ENCODE assay signal across 1 cellular context in genomic region chr13:43023244-43023931, GRCh38.
TF ChIP-seq lines count a peak whose summit lies in the region.

Gene DNAJC15 (plus strand): TSS chr13:43023586. CDS start chr13:43023627, 41 bp downstream.

TF ChIP-seq in HepG2, 621 proteins besides CTCF, POLR2A, EP300 and RAD21 (continued from another document and continues in another):
- TF ChIP-seq ZNF253 (CRISPR knock-in tag; IDR thresholded peaks at IDR 0.05; ENCODE audit: borderline replicate concordance) (no peak), ZBTB49 (CRISPR knock-in tag; IDR thresholded peaks at IDR 0.05; ENCODE audit: borderline replicate concordance) (no peak), KAT8 (CRISPR knock-in tag; IDR thresholded peaks at IDR 0.05) (peak; percentile 88), HOXA3 (CRISPR knock-in tag; IDR thresholded peaks at IDR 0.05) (peak; percentile 89), ZNF800 (CRISPR knock-in tag; IDR thresholded peaks at IDR 0.05) (no peak), CBX5 (CRISPR knock-in tag; IDR thresholded peaks at IDR 0.05; ENCODE audit: borderline replicate concordance) (peak; percentile 83; the same call in 1 of the 2 replicates), TARDBP (CRISPR knock-in tag; IDR thresholded peaks at IDR 0.05) (peak; percentile 44; the same call in 1 of the 2 replicates), ZFP82 (CRISPR knock-in tag; IDR thresholded peaks at IDR 0.05; ENCODE audit: borderline replicate concordance) (0 out of 2 replicates have a peak, but pooled peaks have one; percentile 47), DNMT1 (CRISPR knock-in tag; IDR thresholded peaks at IDR 0.05) (peak; percentile 64; the same call in 1 of the 2 replicates), SSRP1 (CRISPR knock-in tag; IDR thresholded peaks at IDR 0.05) (no peak), ZBTB26 (CRISPR knock-in tag; IDR thresholded peaks at IDR 0.05; ENCODE audit: borderline replicate concordance) (peak; percentile 62; the same call in 1 of the 2 replicates), BCL6 (CRISPR knock-in tag; IDR thresholded peaks at IDR 0.05) (peak; percentile 22; the same call in 1 of the 2 replicates), SIN3B (IDR thresholded peaks at IDR 0.05; ENCODE audit: low read length) (no peak), NR2F1 (CRISPR knock-in tag; IDR thresholded peaks at IDR 0.05) (0 out of 4 replicates have a peak, but pooled peaks of 1 of the 2 experiments have one; percentile 20), KDM5A (IDR thresholded peaks at IDR 0.05; ENCODE audit: borderline replicate concordance, low read length) (peak; percentile 47; the same call in 1 of the 2 replicates), ZNF512B (CRISPR knock-in tag; IDR thresholded peaks at IDR 0.05; ENCODE audit: borderline replicate concordance) (peak; percentile 93; the same call in 1 of the 2 replicates), ZNF597 (CRISPR knock-in tag; IDR thresholded peaks at IDR 0.05) (no peak), ZBTB7B (CRISPR knock-in tag; IDR thresholded peaks at IDR 0.05) (peak; percentile 71), HNF1B (CRISPR knock-in tag; IDR thresholded peaks at IDR 0.05) (0 out of 2 replicates have a peak, but pooled peaks have one; percentile 32), NCOA2 (CRISPR knock-in tag; IDR thresholded peaks at IDR 0.05) (0 out of 2 replicates have a peak, but pooled peaks have one; percentile 32), TBX3 (IDR thresholded peaks at IDR 0.05; ENCODE audit: borderline replicate concordance) (0 out of 2 replicates have a peak, but pooled peaks have one; percentile 23), REL (CRISPR knock-in tag; conservative IDR thresholded peaks at IDR 0.05) (no peak), NFRKB (IDR thresholded peaks at IDR 0.05) (no peak), FIP1L1 (IDR thresholded peaks at IDR 0.05; ENCODE audit: borderline replicate concordance, insufficient read depth, low read depth, low read length) (0 out of 2 replicates have a peak, but pooled peaks have one; percentile 57), KLF12 (CRISPR knock-in tag; IDR thresholded peaks at IDR 0.05; ENCODE audit: borderline replicate concordance) (no peak), CBX1 (IDR thresholded peaks at IDR 0.05; ENCODE audit: low read depth) (no peak), U2AF2 (IDR thresholded peaks at IDR 0.05; ENCODE audit: low read depth, low read length) (no peak), ZNF207 (IDR thresholded peaks at IDR 0.05; ENCODE audit: borderline replicate concordance) (no peak), THRA (CRISPR knock-in tag; IDR thresholded peaks at IDR 0.05; ENCODE audit: borderline replicate concordance) (peak; percentile 33; the same call in 1 of the 2 replicates), ZNF850 (CRISPR knock-in tag; conservative IDR thresholded peaks at IDR 0.05) (no peak), SOX13 (IDR thresholded peaks at IDR 0.05) (no peak), SOX13 (CRISPR knock-in tag; conservative IDR thresholded peaks at IDR 0.05 in 1 of 2, IDR thresholded peaks at IDR 0.05 in 1 of 2) (peak in 1 of 2 experiments; percentile 64; a peak in 2 of 4 replicates), YY1 (IDR thresholded peaks at IDR 0.05; ENCODE audit: insufficient read depth, insufficient replicate concordance, low read depth, low read length) (peak; percentile 88), NFE2L2 (IDR thresholded peaks at IDR 0.05; ENCODE audit: low read length) (no peak), ZNF557 (CRISPR knock-in tag; IDR thresholded peaks at IDR 0.05) (no peak), STAT5B (CRISPR knock-in tag; IDR thresholded peaks at IDR 0.05) (0 out of 2 replicates have a peak, but pooled peaks have one; percentile 53), REST (IDR thresholded peaks at IDR 0.05; ENCODE audit: borderline replicate concordance in 1 of 2, low read depth in 1 of 2, low read length in 2 of 2) (peak in 1 of 2 experiments; percentile 38; a peak in 1 of 4 replicates), ZNF547 (CRISPR knock-in tag; IDR thresholded peaks at IDR 0.05) (no peak), KLF16 (CRISPR knock-in tag; IDR thresholded peaks at IDR 0.05) (0 out of 4 replicates have a peak, but pooled peaks of 1 of the 2 experiments have one; percentile 62), MAZ (IDR thresholded peaks at IDR 0.05; ENCODE audit: borderline replicate concordance, low read depth, low read length) (no peak), MAZ (CRISPR knock-in tag; IDR thresholded peaks at IDR 0.05; ENCODE audit: low read depth) (peak; percentile 81), ZBTB1 (CRISPR knock-in tag; IDR thresholded peaks at IDR 0.05; ENCODE audit: borderline replicate concordance) (no peak), ZNF263 (CRISPR knock-in tag; IDR thresholded peaks at IDR 0.05) (no peak), ZNF274 (CRISPR knock-in tag; IDR thresholded peaks at IDR 0.05) (no peak; the same call in 1 of the 2 replicates)
